14 cellular contexts compared by ENCODE assay signal in genomic region chr9:96185518-96186156, GRCh38.
"Had no signal": no experiment of that assay in that cellular context is flagged by ENCODE, and none has a peak within 500 bp of the region (broad histone marks: within the 10 kb centered on the region; RNA-seq: fewer than 3 reads in every experiment).

No MANE protein-coding gene starts in this region.

- H3K4me3 Mint-ChIP-seq: endodermal cell; memory B cell; natural killer cell treated with Interleukin-12 subunit alpha and Interleukin-12 subunit beta and Interleukin-15 and Interleukin-18, amount 100 ng/mL, for 72 hours had no signal

- H3K27ac Mint-ChIP-seq: endodermal cell; memory B cell; natural killer cell treated with Interleukin-12 subunit alpha and Interleukin-12 subunit beta and Interleukin-15 and Interleukin-18, amount 100 ng/mL, for 72 hours had no signal

- DNase-seq: activated CD4-positive, alpha-beta T cell treated with anti-CD3 and anti-CD28 coated beads, Interleukin-2, amount 50 U/mL, for 1 hour; activated CD4-positive, CD25-positive, alpha-beta regulatory T cell; activated CD8-positive, alpha-beta memory T cell treated with anti-CD3 and anti-CD28 coated beads for 24 hours; activated naive CD4-positive, alpha-beta T cell treated with Interleukin-2 at 50 U/mL for 16 hours; adrenal gland; endodermal cell; heart left ventricle; left colon; nucleus accumbens; psoas muscle had no signal

- H3K36me3 ChIP-seq: adrenal gland, heart left ventricle, thoracic aorta, vagina had no signal

- H3K36me3 Mint-ChIP-seq: memory B cell had no signal

- H3K27ac ChIP-seq: heart left ventricle, psoas muscle, thoracic aorta, vagina had no signal

- ATAC-seq: natural killer cell treated with Interleukin-12 subunit alpha and Interleukin-12 subunit beta and Interleukin-15 and Interleukin-18, amount 100 ng/mL, for 72 hours; psoas muscle had no signal

- H3K4me1 Mint-ChIP-seq: memory B cell had no signal

- H3K9me3 ChIP-seq: vagina had no signal

- H3K27me3 ChIP-seq: adrenal gland, vagina had no signal

- H3K4me3 ChIP-seq: adrenal gland, heart left ventricle, psoas muscle had no signal

- H3K4me1 ChIP-seq: adrenal gland, psoas muscle had no signal
